ENCODE assay signal across 23 cellular contexts in the genomic region with DNA sequence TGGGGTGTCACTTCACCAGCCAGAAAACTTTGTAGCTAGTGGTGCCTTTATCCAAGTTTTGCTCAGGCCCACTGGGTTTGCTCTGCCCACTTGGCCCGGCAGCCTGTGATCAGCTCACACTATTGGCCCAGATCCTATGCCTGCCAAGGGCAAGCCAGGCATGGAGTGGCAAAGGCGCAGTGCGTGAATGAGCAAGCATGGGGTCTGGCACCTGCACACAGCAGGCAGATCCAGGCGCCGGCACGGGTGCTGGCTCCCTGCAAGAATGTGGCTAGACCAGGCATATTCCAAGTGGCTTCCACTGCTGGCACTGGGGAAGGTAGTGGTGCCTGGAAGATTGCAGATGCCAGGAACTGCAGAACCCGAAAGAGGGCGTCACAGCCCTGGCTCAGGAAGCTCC.
DNase-seq lines count a peak whose midpoint lies in the region; ATAC-seq and TF ChIP-seq lines count a peak whose summit lies in the region.
"Had no signal": no experiment of that assay in that cellular context is flagged by ENCODE, and none has a peak within 500 bp of the region (broad histone marks: within the 10 kb centered on the region; RNA-seq: fewer than 3 reads in every experiment).

No MANE protein-coding gene starts in this region.

- H3K4me3 ChIP-seq in heart left ventricle, result no peak overlapping the region
- H3K4me3 ChIP-seq: A549, BLaER1 had no signal

- DNase-seq in Right ventricle myocardium superior, result peak; percentile 31
- DNase-seq in heart left ventricle, result no peak
- peak; percentile 91 for DNase-seq in NCI-H446 treated with DMSO at 0.1 percent for 48 hours (lab: John Stamatoyannopoulos, UW)
- no peak for DNase-seq in sciatic nerve (ENCODE audit: low spot score)
- DNase-seq in LoVo (ENCODE audit: low spot score), result no peak
- no peak for DNase-seq in activated effector memory CD4-positive, alpha-beta T cell treated with Interleukin-2 at 50 U/mL for 16 hours
- DNase-seq in G401 (ENCODE audit: low spot score), result no peak
- DNase-seq: BE2C; C1 segment of cervical spinal cord; CD4-positive, alpha-beta memory T cell; CD4-positive, CD25-positive, alpha-beta regulatory T cell; CD8-positive, alpha-beta memory T cell; COR-L47; DMS 273 treated with DMSO at 0.1 percent for 48 hours; DMS153; DMS53; DMS79; DND-41; EL; GF-D8 had no signal

- no peaks in the 10 kb centered on the region for H3K4me1 ChIP-seq in heart left ventricle
- H3K4me1 ChIP-seq: A549, BE2C, BLaER1 had no signal

- intact Hi-C loops in Right ventricle myocardium superior (cut with DNase I), result no loop called here
- intact Hi-C loops in heart left ventricle (cut with DNase I), result no loop called here
- intact Hi-C loops in sciatic nerve (cut with DNase I), result no loop called here

- no peaks in the 10 kb centered on the region for H3K27me3 ChIP-seq in heart left ventricle
- H3K27me3 ChIP-seq: BE2C, BLaER1 had no signal

- no peak for TF ChIP-seq POLR2A in heart left ventricle (IDR thresholded peaks at IDR 0.05)

- ATAC-seq in Right ventricle myocardium superior (ENCODE audit: poor library complexity), result no peak
- no peak for ATAC-seq in heart left ventricle
- ATAC-seq in sciatic nerve, result peak; percentile 39
- ATAC-seq: A549 had no signal

- TF ChIP-seq CTCF in heart left ventricle (IDR thresholded peaks at IDR 0.05), result no peak

- WGBS in heart left ventricle, 4 donors, result 89 to 96% (median 92%) methylated on average over 5 to 8 of the region's 8 CpGs

- H3K9me3 ChIP-seq in heart left ventricle, result peaks cover 0 to 28% (median 3%) of the 10 kb centered on the region in 12 donors
- H3K9me3 ChIP-seq: A549 had no signal

- H3K36me3 ChIP-seq in heart left ventricle, result no peaks in the 10 kb centered on the region
- H3K36me3 ChIP-seq: BE2C, BLaER1 had no signal

- in situ Hi-C loops in G401 (cut with HindIII; ENCODE audit: low sequenced_read_pairs), result no loop called here

- H3K27ac ChIP-seq in heart left ventricle, result no peak overlapping the region
- H3K27ac ChIP-seq: 22Rv1, A549, BLaER1 had no signal

Comparison
In these comparisons a context has a peak if more than half of its experiments do, and no peak if none do; other contexts are left out.
1. DNase-seq: peak in Right ventricle myocardium superior (single experiment) and NCI-H446 treated with DMSO at 0.1 percent for 48 hours (single experiment); none in heart left ventricle (0 of 5), sciatic nerve (single experiment), LoVo (single experiment), activated effector memory CD4-positive, alpha-beta T cell treated with Interleukin-2 at 50 U/mL for 16 hours (single experiment) and G401 (single experiment).